In genomic region chr20:23186808-23187207, GRCh38 we compare ENCODE assay signal across 1 cellular context.
TF ChIP-seq lines count a peak whose summit lies in the region.

No MANE protein-coding gene starts in this region.

TF ChIP-seq in IMR-90, 13 proteins besides CTCF, POLR2A, EP300 and RAD21 (continued from another document):
- TF ChIP-seq ELK1 (IDR thresholded peaks at IDR 0.05; ENCODE audit: borderline replicate concordance, low read depth, low read length): no peak
- TF ChIP-seq USF2 (IDR thresholded peaks at IDR 0.05; ENCODE audit: low read depth, low read length): no peak
- TF ChIP-seq RCOR1 (IDR thresholded peaks at IDR 0.05; ENCODE audit: insufficient replicate concordance, low read length): no peak
- no peak for TF ChIP-seq CHD1 (IDR thresholded peaks at IDR 0.05; ENCODE audit: low read depth, low read length)
- TF ChIP-seq RFX5 (IDR thresholded peaks at IDR 0.05; ENCODE audit: low read depth, low read length): no peak
- TF ChIP-seq NFE2L2 (IDR thresholded peaks at IDR 0.05; ENCODE audit: low read depth, low read length): no peak
- no peak for TF ChIP-seq SMC3 (IDR thresholded peaks at IDR 0.05; ENCODE audit: low read depth, low read length)
